ENCODE assay signal across 21 cellular contexts in the genomic region with DNA sequence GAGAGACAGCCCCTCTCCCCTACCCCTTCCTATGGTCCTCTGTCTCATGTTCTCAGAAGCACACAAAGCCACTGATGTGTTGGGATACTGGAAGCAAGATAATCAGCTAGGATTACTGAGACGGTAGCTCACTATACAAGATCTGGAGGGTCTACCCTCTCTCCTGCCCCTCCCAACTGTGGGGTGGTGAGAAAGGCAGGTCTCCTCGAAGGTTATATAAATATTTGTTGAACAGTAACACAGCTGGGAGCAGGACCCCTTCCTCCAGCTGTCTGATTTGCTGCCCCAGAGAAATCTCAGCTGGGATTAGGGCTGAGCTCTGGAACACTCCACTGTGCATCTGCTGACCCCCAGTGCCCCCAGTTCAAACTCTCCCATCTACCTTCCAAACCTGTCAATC.
DNase-seq lines count a peak whose midpoint lies in the region; ATAC-seq, FAIRE-seq and TF ChIP-seq lines count a peak whose summit lies in the region.
"Had no signal": no experiment of that assay in that cellular context is flagged by ENCODE, and none has a peak within 500 bp of the region (broad histone marks: within the 10 kb centered on the region; RNA-seq: fewer than 3 reads in every experiment).

No MANE protein-coding gene starts in this region.

- H3K4me3 Mint-ChIP-seq in progenitor cell of endocrine pancreas (ENCODE audit: low read depth) = no peak overlapping the region
- H3K4me3 Mint-ChIP-seq: B cell had no signal

- no peak for FAIRE-seq in frontal cortex (lab: Jason Lieb, UNC)
- FAIRE-seq: HTR-8/SVneo had no signal

- peak overlapping the region; percentile 27 for H3K27ac Mint-ChIP-seq in progenitor cell of endocrine pancreas
- H3K27ac Mint-ChIP-seq: B cell had no signal

- no peaks in the 10 kb centered on the region for H3K9me3 Mint-ChIP-seq in progenitor cell of endocrine pancreas (ENCODE audit: low read depth)

- peaks cover 49% of the 10 kb centered on the region for H3K4me1 Mint-ChIP-seq in progenitor cell of endocrine pancreas (ENCODE audit: low read depth)

- POLR2A ChIA-PET in RWPE1 (lab: Yijun Ruan, JAX; ENCODE audit: low non-redundant PET) = interaction anchor here (1.1 kb wide), 1 partner anchor 187 kb away, joined by 3 read pairs; no protein-coding TSS in a partner anchor

- TF ChIP-seq CTCF in RWPE1 (conservative IDR thresholded peaks at IDR 0.05; ENCODE audit: low read depth) (no peak), progenitor cell of endocrine pancreas (IDR thresholded peaks at IDR 0.05; ENCODE audit: unreplicated experiment) (no peak)

- ATAC-seq in stimulated activated naive CD8-positive, alpha-beta T cell treated with anti-CD3 and anti-CD28 coated beads, Interleukin-15, Interleukin-2, amounts not matched to agents 100 U/mL and 50 U/mL, for 24 hours = no peak
- ATAC-seq: Panc1 had no signal

- peak overlapping the region; percentile 28; the same call in 1 of the 2 replicates for H3K27ac ChIP-seq in RWPE1
- H3K27ac ChIP-seq: 22Rv1 had no signal

- CTCF ChIA-PET in RWPE1 (lab: Yijun Ruan, JAX) = interaction anchor here (0.6 to 0.7 kb wide), 3 partner anchors 258 to 1146 kb away, joined by 3 to 4 read pairs (median 3); no protein-coding TSS in a partner anchor

- H3K36me3 Mint-ChIP-seq in progenitor cell of endocrine pancreas (ENCODE audit: insufficient read depth) = no peaks in the 10 kb centered on the region

- no peaks in the 10 kb centered on the region for H3K27me3 Mint-ChIP-seq in progenitor cell of endocrine pancreas

- DNase-seq in DMS 273 (lab: John Stamatoyannopoulos, UW; ENCODE audit: unreplicated experiment) (peak; percentile 41), DMS 273 treated with DMSO at 0.1 percent for 48 hours (lab: John Stamatoyannopoulos, UW) (no peak), RWPE1 (ENCODE audit: low spot score) (no peak), left kidney (ENCODE audit: low read depth, low spot score) (peak; percentile 84), progenitor cell of endocrine pancreas (ENCODE audit: low spot score, unreplicated experiment) (no peak), frontal cortex (ENCODE audit: low spot score in 2 of 2) (no peak), NCI-H146 (lab: John Stamatoyannopoulos, UW) (no peak)
- DNase-seq in stimulated activated naive CD8-positive, alpha-beta T cell treated with anti-CD3 and anti-CD28 coated beads, Interleukin-15, Interleukin-2, amounts not matched to agents 100 U/mL and 50 U/mL, for 24 hours = no peak
- DNase-seq: GDM1, HCEC 1CT, Kasumi-1, MG63, NCI-H1092, NCI-H1436 treated with DMSO at 0.1 percent for 48 hours, NCI-H2029 treated with DMSO at 0.1 percent for 48 hours, NCI-H2171, NCI-H526 had no signal

Comparison
In these comparisons a context has a peak if more than half of its experiments do, and no peak if none do; other contexts are left out.
1. DNase-seq: peak in DMS 273 (single experiment) and left kidney (single experiment); none in DMS 273 treated with DMSO at 0.1 percent for 48 hours (single experiment), RWPE1 (single experiment), progenitor cell of endocrine pancreas (single experiment), stimulated activated naive CD8-positive, alpha-beta T cell treated with anti-CD3 and anti-CD28 coated beads, Interleukin-15, Interleukin-2, amounts not matched to agents 100 U/mL and 50 U/mL, for 24 hours (single experiment), frontal cortex (0 of 2) and NCI-H146 (single experiment).